ENCODE assay signal across 8 cellular contexts in the genomic region with DNA sequence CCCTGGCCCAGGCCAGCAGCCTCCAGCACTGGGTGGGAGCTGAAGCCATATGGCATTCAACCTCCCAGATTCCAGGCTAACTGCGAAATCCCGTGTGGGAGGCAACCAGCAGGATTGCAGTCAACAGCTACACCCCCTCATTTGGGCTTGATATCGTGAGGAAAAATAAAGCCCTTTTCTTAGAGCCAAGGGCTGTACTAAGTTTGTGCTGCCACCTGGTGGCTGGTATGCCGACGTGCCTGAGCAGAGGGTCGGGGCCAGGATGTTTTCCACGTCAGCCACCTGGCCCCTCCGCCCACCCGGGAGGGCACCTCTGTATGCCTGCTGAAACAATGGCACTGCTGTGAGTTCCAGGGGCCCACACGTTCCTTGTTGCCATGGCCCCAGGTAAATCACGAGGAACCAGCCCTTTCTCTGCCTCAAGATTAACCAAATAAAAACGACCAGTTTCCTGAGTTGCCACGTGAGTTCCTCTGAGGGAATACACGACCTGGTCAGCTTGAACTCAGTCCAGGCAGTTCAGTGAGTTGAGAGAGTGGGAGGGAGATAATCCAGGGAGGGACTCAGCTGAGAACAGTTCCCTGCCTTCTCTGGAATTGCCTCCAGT. TPM values are rescaled to one million over a fixed set of nuclear protein-coding genes. Genes with fewer than 3 reads are reported as not detected.
DNase-seq lines count a peak whose midpoint lies in the region; ATAC-seq and TF ChIP-seq lines count a peak whose summit lies in the region.

No MANE protein-coding gene starts in this region.

- H3K4me3 ChIP-seq in OCI-LY7 (ENCODE audit: low read depth, low read length, poor library complexity, severe bottlenecking) (no peak overlapping the region), fibroblast of the aortic adventitia (ENCODE audit: low read depth, low read length) (no peak overlapping the region)

- POLR2A ChIA-PET in OCI-LY7 (lab: Charles Lee) = no interaction called here

- no peaks in the 10 kb centered on the region for H3K9me3 ChIP-seq in OCI-LY7 (ENCODE audit: low read length)

- peak overlapping the region; percentile 24; the same call in 1 of the 2 replicates for H3K4me2 ChIP-seq in OCI-LY7 (ENCODE audit: low read length)

- H3K36me3 Mint-ChIP-seq in neural crest cell (ENCODE audit: low read depth) = peaks cover 57% of the 10 kb centered on the region

- peaks cover 28% of the 10 kb centered on the region for H3K4me1 Mint-ChIP-seq in neural crest cell
- peaks cover 7% of the 10 kb centered on the region for H3K4me1 Mint-ChIP-seq in stimulated activated naive CD8-positive, alpha-beta T cell treated with anti-CD3 and anti-CD28 coated beads, Interleukin-15, amount 100 ng/mL, for 72 hours

- peak overlapping the region; percentile 95 for H3K27ac Mint-ChIP-seq in neural crest cell (ENCODE audit: unreplicated experiment)
- peak overlapping the region; percentile 16 to 69 for H3K27ac Mint-ChIP-seq in stimulated activated naive CD8-positive, alpha-beta T cell treated with anti-CD3 and anti-CD28 coated beads, Interleukin-15, amount 100 ng/mL, for 72 hours

- BruUV-seq in OCI-LY7 (replicated peaks; lab: Mats Ljungman, UMichigan) = no TSS peak

- peak; percentile 87 for ATAC-seq in stimulated activated naive CD8-positive, alpha-beta T cell treated with anti-CD3 and anti-CD28 coated beads, Interleukin-15, amount 100 ng/mL, for 72 hours
- no peak for ATAC-seq in HG02610 (IDR thresholded peaks at IDR 0.05; ENCODE audit: unreplicated experiment)

- H3K79me2 ChIP-seq in OCI-LY7 (ENCODE audit: insufficient read depth, low read depth, low read length) = no peaks in the 10 kb centered on the region

- H2AFZ ChIP-seq in OCI-LY7 (ENCODE audit: low read length) = 0 out of 2 replicates have a peak overlapping the region, but pooled peaks have one; percentile 13

- intact Hi-C loops in OCI-LY7 (cut with micrococcal nuclease; ENCODE audit: unreplicated experiment) = loop anchor here (1.0 kb wide), 1 partner anchor 154 kb away; no protein-coding TSS in a partner anchor

- DNase-seq in AG08395 (ENCODE audit: low spot score) (peak; percentile 69), GM19240 (ENCODE audit: insufficient read length, low spot score) (peak; percentile 41), OCI-LY7 (ENCODE audit: low spot score) (peak; percentile 64), activated T-helper 1 cell treated with Interleukin-2 at 50 U/mL for 16 hours (ENCODE audit: low read depth) (peak; percentile 35), fibroblast of the aortic adventitia (ENCODE audit: low read depth) (peak; percentile 77), neural crest cell (ENCODE audit: low read depth, low spot score) (peak; percentile 66)
- peak; percentile 60 to 64 for DNase-seq in stimulated activated naive CD8-positive, alpha-beta T cell treated with anti-CD3 and anti-CD28 coated beads, Interleukin-15, amount 100 ng/mL, for 72 hours

- peaks cover 3% of the 10 kb centered on the region for H3K9me3 Mint-ChIP-seq in neural crest cell
- H3K9me3 Mint-ChIP-seq in stimulated activated naive CD8-positive, alpha-beta T cell treated with anti-CD3 and anti-CD28 coated beads, Interleukin-15, amount 100 ng/mL, for 72 hours = no peaks in the 10 kb centered on the region

- H3K4me1 ChIP-seq in OCI-LY7 (ENCODE audit: insufficient read depth, low read length, poor library complexity, severe bottlenecking) = no peaks in the 10 kb centered on the region

- H3K27ac ChIP-seq in OCI-LY7 (ENCODE audit: low read depth, low read length, poor library complexity, severe bottlenecking) = no peak overlapping the region

- no peaks in the 10 kb centered on the region for H3K27me3 Mint-ChIP-seq in neural crest cell (ENCODE audit: low read depth)
- H3K27me3 Mint-ChIP-seq in stimulated activated naive CD8-positive, alpha-beta T cell treated with anti-CD3 and anti-CD28 coated beads, Interleukin-15, amount 100 ng/mL, for 72 hours = peaks cover 38% of the 10 kb centered on the region

- H3K36me3 ChIP-seq in OCI-LY7 (ENCODE audit: insufficient read depth, low read length) = no peaks in the 10 kb centered on the region

- H4K20me1 ChIP-seq in OCI-LY7 (ENCODE audit: insufficient read depth, low read length) = no peaks in the 10 kb centered on the region

- TF ChIP-seq CTCF in OCI-LY7 (conservative IDR thresholded peaks at IDR 0.05; ENCODE audit: low read length) (peak; percentile 85), fibroblast of the aortic adventitia (IDR thresholded peaks at IDR 0.05; ENCODE audit: insufficient read depth, low read length) (peak; percentile 77), neural crest cell (conservative IDR thresholded peaks at IDR 0.05) (peak; percentile 89)

- H3K4me3 Mint-ChIP-seq in neural crest cell = no peak overlapping the region
- no peak overlapping the region for H3K4me3 Mint-ChIP-seq in stimulated activated naive CD8-positive, alpha-beta T cell treated with anti-CD3 and anti-CD28 coated beads, Interleukin-15, amount 100 ng/mL, for 72 hours

- CTCF ChIA-PET in OCI-LY7 (lab: Charles Lee; ENCODE audit: unreplicated experiment) = no interaction called here

- no peaks in the 10 kb centered on the region for H3K9me2 ChIP-seq in OCI-LY7 (ENCODE audit: insufficient read depth, low read length)

RNA-seq across cellular contexts. Expression of gene TMEM98, which starts 9.0 kb away (rescaled TPM):
- not detected in 2 replicates for total RNA-seq in OCI-LY7 (2014; rRNA removed; shearing (Covaris generic))
- total RNA-seq in OCI-LY7 (2022) = not detected in 2 replicates
- total RNA-seq in fibroblast of the aortic adventitia (ENCODE audit: low replicate concordance) = 95.5 and 232 TPM in 2 replicates
- 124 and 133 TPM in 2 replicates for total RNA-seq in neural crest cell

RNA-seq across cellular contexts. Expression of gene SPACA3, which starts 54.6 kb away (rescaled TPM):
- total RNA-seq in OCI-LY7 (2014; rRNA removed; shearing (Covaris generic)) = not detected in 2 replicates
- total RNA-seq in OCI-LY7 (2022) (not detected in 2 replicates), fibroblast of the aortic adventitia (ENCODE audit: low replicate concordance) (not detected in 2 replicates), neural crest cell (not detected in 2 replicates)

Comparison
In these comparisons a context has a peak if more than half of its experiments do, and no peak if none do; other contexts are left out.
1. RNA of gene TMEM98, which starts 9.0 kb away (total RNA-seq): 124 to 133 TPM in neural crest cell and 95.5 to 232 TPM in fibroblast of the aortic adventitia; not detected in OCI-LY7; every median in the first group is over 10 times any median in the second.
2. Peak in every context shown above with its lines, with median percentiles within 50 percentile points of each other: DNase-seq and CTCF ChIP-seq.